13 cellular contexts compared by ENCODE assay signal in genomic region chr7:24477376-24477775, GRCh38.
A peak's percentile ranks its signal among the peaks of the same experiment; 100 is the strongest.
DNase-seq lines count a peak whose midpoint lies in the region; ATAC-seq and TF ChIP-seq lines count a peak whose summit lies in the region.
"Had no signal": no experiment of that assay in that cellular context is flagged by ENCODE, and none has a peak within 500 bp of the region (broad histone marks: within the 10 kb centered on the region; RNA-seq: fewer than 3 reads in every experiment).

No MANE protein-coding gene starts in this region.

- ATAC-seq in left lobe of liver (peak; percentile 9), GM21825 (IDR thresholded peaks at IDR 0.05; ENCODE audit: unreplicated experiment) (no peak)
- ATAC-seq: effector memory CD8-positive, alpha-beta T cell had no signal

- peak overlapping the region; percentile 59 for H3K4me2 ChIP-seq in GM23248 (ENCODE audit: unreplicated experiment)
- H3K4me2 ChIP-seq in skeletal muscle satellite cell (ENCODE audit: low read length), result peak overlapping the region; percentile 72

- peak overlapping the region; percentile 81 for H2AFZ ChIP-seq in GM23248

- no peaks in the 10 kb centered on the region for H3K9me2 ChIP-seq in GM23248 (ENCODE audit: insufficient read depth)

- TF ChIP-seq POLR2A in ovary (IDR thresholded peaks at IDR 0.05), result no peak

- H3K9ac ChIP-seq in GM23248, result 0 out of 2 replicates have a peak overlapping the region, but pooled peaks have one; percentile 17
- H3K9ac ChIP-seq in skeletal muscle satellite cell (ENCODE audit: low read depth, low read length), result no peak overlapping the region

- POLR2A ChIA-PET in activated CD4-positive, alpha-beta memory T cell treated with anti-CD3 and anti-CD28 coated beads for 36 hours (lab: Charles Lee), result no interaction called here

- WGBS in GM23248 (ENCODE audit: low coverage in 1 of 2, low lambda C conversion rate in 2 of 2, missing lambda C conversion rate in 2 of 2), 2 experiments, result 4 to 6% methylated on average over 2 of the region's 2 CpGs
- WGBS in ovary, 3 donors, result 35 to 40% (median 39%) methylated on average over 2 of the region's 2 CpGs

- H3K36me3 ChIP-seq in GM23248 (ENCODE audit: low read depth) (no peaks in the 10 kb centered on the region), skeletal muscle satellite cell (ENCODE audit: insufficient read depth, low read length) (no peaks in the 10 kb centered on the region), ovary (no peaks in the 10 kb centered on the region)

- in situ Hi-C loops in GM23248 (cut with MboI), result no loop called here

- H3K79me2 ChIP-seq in GM23248 (ENCODE audit: insufficient read depth), result no peaks in the 10 kb centered on the region

- H3F3A ChIP-seq in GM23248 (ENCODE audit: insufficient read depth), result peaks cover 18% of the 10 kb centered on the region; the same call in 1 of the 2 replicates

- peak overlapping the region; percentile 20 for H3K4me3 ChIP-seq in GM23248
- H3K4me3 ChIP-seq in skeletal muscle satellite cell (ENCODE audit: low read length), result peak overlapping the region; percentile 27
- no peak overlapping the region for H3K4me3 ChIP-seq in ovary

- no peaks in the 10 kb centered on the region for H3K4me1 Mint-ChIP-seq in activated CD4-positive, alpha-beta memory T cell treated with anti-CD3 and anti-CD28 coated beads for 36 hours (ENCODE audit: low read depth)

- intact Hi-C loops in activated CD4-positive, alpha-beta memory T cell treated with anti-CD3 and anti-CD28 coated beads for 36 hours (cut with micrococcal nuclease), result no loop called here
- intact Hi-C loops in ovary (cut with DNase I), result no loop called here

- no peaks in the 10 kb centered on the region for H4K20me1 ChIP-seq in GM23248 (ENCODE audit: insufficient read depth)

- H3K36me3 Mint-ChIP-seq in activated CD4-positive, alpha-beta memory T cell treated with anti-CD3 and anti-CD28 coated beads for 36 hours, result no peaks in the 10 kb centered on the region

- H3K9me3 ChIP-seq in GM23248 (ENCODE audit: low read depth) (no peaks in the 10 kb centered on the region), skeletal muscle satellite cell (replicated peaks; ENCODE audit: low read length) (no peaks in the 10 kb centered on the region), ovary (no peaks in the 10 kb centered on the region)

- H3K27ac ChIP-seq in GM23248 (peak overlapping the region; percentile 55), VCaP (peak overlapping the region; percentile 66), ovary (no peak overlapping the region)

- H3K27me3 Mint-ChIP-seq in activated CD4-positive, alpha-beta memory T cell treated with anti-CD3 and anti-CD28 coated beads for 36 hours, result peaks cover 12% of the 10 kb centered on the region

- TF ChIP-seq EP300 in ovary (IDR thresholded peaks at IDR 0.05), result no peak

- H3K4me3 Mint-ChIP-seq in activated CD4-positive, alpha-beta memory T cell treated with anti-CD3 and anti-CD28 coated beads for 36 hours, result no peak overlapping the region
- H3K4me3 Mint-ChIP-seq: effector memory CD8-positive, alpha-beta T cell had no signal

- DNase-seq in GM23248 (peak; percentile 39), left lobe of liver (ENCODE audit: low spot score) (no peak), ovary (no peak)
- no peak for DNase-seq in activated CD4-positive, alpha-beta memory T cell treated with anti-CD3 and anti-CD28 coated beads for 36 hours
- no peak for DNase-seq in activated CD8-positive, alpha-beta memory T cell treated with anti-CD3 and anti-CD28 coated beads for 24 hours
- DNase-seq: activated naive CD4-positive, alpha-beta T cell; DMS79; effector memory CD8-positive, alpha-beta T cell; small intestine; substantia nigra had no signal

- no peaks in the 10 kb centered on the region for H3K9me3 Mint-ChIP-seq in activated CD4-positive, alpha-beta memory T cell treated with anti-CD3 and anti-CD28 coated beads for 36 hours
- H3K9me3 Mint-ChIP-seq: effector memory CD8-positive, alpha-beta T cell had no signal

- no peak for TF ChIP-seq CTCF in VCaP (conservative IDR thresholded peaks at IDR 0.05)
- no peak for TF ChIP-seq CTCF in ovary (IDR thresholded peaks at IDR 0.05)

- H3K4me1 ChIP-seq in GM23248 (ENCODE audit: insufficient read depth) (peaks cover 21% of the 10 kb centered on the region), skeletal muscle satellite cell (ENCODE audit: control insufficient read depth, insufficient read depth, low read length) (peaks cover 28% of the 10 kb centered on the region), ovary (ENCODE audit: insufficient read depth) (peaks cover 6% of the 10 kb centered on the region)

- H3K27ac Mint-ChIP-seq in activated CD4-positive, alpha-beta memory T cell treated with anti-CD3 and anti-CD28 coated beads for 36 hours, result no peak overlapping the region
- H3K27ac Mint-ChIP-seq: effector memory CD8-positive, alpha-beta T cell had no signal

- H3K27me3 ChIP-seq in GM23248 (replicated peaks; ENCODE audit: insufficient read depth) (no peaks in the 10 kb centered on the region; the same call in 1 of the 2 replicates), skeletal muscle satellite cell (ENCODE audit: control insufficient read depth, insufficient read depth, low read length) (no peaks in the 10 kb centered on the region), ovary (no peaks in the 10 kb centered on the region)

- CTCF ChIA-PET in activated CD4-positive, alpha-beta memory T cell treated with anti-CD3 and anti-CD28 coated beads for 36 hours (lab: Charles Lee), result interaction anchor here (0.5 to 0.6 kb wide), 2 partner anchors 11 to 85 kb away, joined by 3 to 4 read pairs; no protein-coding TSS in a partner anchor

Comparison
In these comparisons a context has a peak if more than half of its experiments do, and no peak if none do; other contexts are left out.
1. H3K27ac ChIP-seq: peak in GM23248 (single experiment) and VCaP (single experiment); none in ovary (0 of 2).